1 cellular context compared by ENCODE assay signal in the genomic region with DNA sequence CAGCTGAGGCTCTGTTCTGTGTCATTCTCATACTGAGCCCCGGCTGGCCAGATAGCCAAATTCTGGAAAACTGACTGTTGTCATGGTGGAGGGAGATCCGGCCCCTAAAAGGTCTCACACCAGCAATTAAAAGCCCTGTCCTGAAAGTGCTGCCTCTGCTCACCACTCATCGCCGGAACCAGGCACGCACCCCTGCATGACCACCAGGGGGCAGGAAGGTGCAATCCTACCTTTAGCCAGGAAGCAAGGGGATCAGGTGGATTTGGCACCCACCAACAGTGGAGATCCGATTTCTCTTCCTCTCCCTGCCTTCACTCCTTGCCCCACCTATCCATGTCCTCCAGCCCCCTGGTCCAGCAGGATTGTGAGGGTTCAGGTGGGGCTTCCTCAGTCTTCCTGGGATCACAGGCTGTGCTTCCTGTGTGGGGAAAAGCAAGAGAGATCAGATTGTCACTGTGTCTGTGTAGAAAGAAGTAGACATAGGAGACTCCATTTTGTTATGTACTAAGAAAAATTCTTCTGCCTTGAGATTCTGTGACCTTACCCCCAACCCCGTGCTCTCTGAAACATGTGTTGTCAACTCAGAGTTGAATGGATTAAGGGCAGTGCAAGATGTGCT.
TF ChIP-seq lines count a peak whose summit lies in the region.

No MANE protein-coding gene starts in this region.

TF ChIP-seq in HCT116, 20 proteins besides CTCF, POLR2A, EP300 and RAD21 (continued from another document):
- TF ChIP-seq, protein P1, sequence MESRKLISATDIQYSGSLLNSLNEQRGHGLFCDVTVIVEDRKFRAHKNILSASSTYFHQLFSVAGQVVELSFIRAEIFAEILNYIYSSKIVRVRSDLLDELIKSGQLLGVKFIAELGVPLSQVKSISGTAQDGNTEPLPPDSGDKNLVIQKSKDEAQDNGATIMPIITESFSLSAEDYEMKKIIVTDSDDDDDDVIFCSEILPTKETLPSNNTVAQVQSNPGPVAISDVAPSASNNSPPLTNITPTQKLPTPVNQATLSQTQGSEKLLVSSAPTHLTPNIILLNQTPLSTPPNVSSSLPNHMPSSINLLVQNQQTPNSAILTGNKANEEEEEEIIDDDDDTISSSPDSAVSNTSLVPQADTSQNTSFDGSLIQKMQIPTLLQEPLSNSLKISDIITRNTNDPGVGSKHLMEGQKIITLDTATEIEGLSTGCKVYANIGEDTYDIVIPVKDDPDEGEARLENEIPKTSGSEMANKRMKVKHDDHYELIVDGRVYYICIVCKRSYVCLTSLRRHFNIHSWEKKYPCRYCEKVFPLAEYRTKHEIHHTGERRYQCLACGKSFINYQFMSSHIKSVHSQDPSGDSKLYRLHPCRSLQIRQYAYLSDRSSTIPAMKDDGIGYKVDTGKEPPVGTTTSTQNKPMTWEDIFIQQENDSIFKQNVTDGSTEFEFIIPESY (IDR thresholded peaks at IDR 0.05; ENCODE audit: extremely low read depth, insufficient replicate concordance, low read length) = no peak
